In genomic region chr4:39286263-39286662, GRCh38 we compare ENCODE assay signal across 16 cellular contexts.
"Had no signal": no experiment of that assay in that cellular context is flagged by ENCODE, and none has a peak within 500 bp of the region (broad histone marks: within the 10 kb centered on the region; RNA-seq: fewer than 3 reads in every experiment).

No MANE protein-coding gene starts in this region.

- DNase-seq: activated gamma-delta T cell; activated naive CD8-positive, alpha-beta T cell treated with anti-CD3 and anti-CD28 coated beads, Interleukin-2, amount 10 ng/mL, durations not matched to agents 7 days and 5 days; aorta; effector CD8-positive, alpha-beta T cell; heart left ventricle; immature natural killer cell; midbrain; ovary; sigmoid colon; spleen; substantia nigra; SW 1271; T-helper 9 cell; uterus had no signal

- H3K4me3 Mint-ChIP-seq: activated naive CD8-positive, alpha-beta T cell treated with anti-CD3 and anti-CD28 coated beads, Interleukin-2, amount 10 ng/mL, durations not matched to agents 7 days and 5 days; immature natural killer cell; neural progenitor cell had no signal

- H3K9me3 ChIP-seq: ovary, spleen, uterus had no signal

- ATAC-seq: activated CD4-positive, CD25-positive, alpha-beta regulatory T cell treated with anti-CD3 and anti-CD28 coated beads, Interleukin-2, amount 50 U/mL, for 24 hours; heart left ventricle had no signal

- H3K4me1 Mint-ChIP-seq: immature natural killer cell, neural progenitor cell had no signal

- H3K27me3 Mint-ChIP-seq: activated naive CD8-positive, alpha-beta T cell treated with anti-CD3 and anti-CD28 coated beads, Interleukin-2, amount 10 ng/mL, durations not matched to agents 7 days and 5 days had no signal

- H3K27ac Mint-ChIP-seq: activated naive CD8-positive, alpha-beta T cell treated with anti-CD3 and anti-CD28 coated beads, Interleukin-2, amount 10 ng/mL, durations not matched to agents 7 days and 5 days; immature natural killer cell; neural progenitor cell had no signal

- H3K9me3 Mint-ChIP-seq: activated naive CD8-positive, alpha-beta T cell treated with anti-CD3 and anti-CD28 coated beads, Interleukin-2, amount 10 ng/mL, durations not matched to agents 7 days and 5 days; immature natural killer cell; neural progenitor cell had no signal
